In genomic region chr2:396903-397302, GRCh38 we compare ENCODE assay signal across 4 cellular contexts.
"Had no signal": no experiment of that assay in that cellular context is flagged by ENCODE, and none has a peak within 500 bp of the region (broad histone marks: within the 10 kb centered on the region; RNA-seq: fewer than 3 reads in every experiment).

No MANE protein-coding gene starts in this region.

- H3K4me1 ChIP-seq: HAP-1 had no signal

- H3K4me3 ChIP-seq: HAP-1 had no signal

- H3K36me3 ChIP-seq: HAP-1 had no signal

- DNase-seq: HFFc6, IMR-90, KBM-7 had no signal

- H3K9me3 ChIP-seq: HAP-1 had no signal

- H3K4me3 Mint-ChIP-seq: HFFc6 had no signal

- H3K27ac Mint-ChIP-seq: HFFc6 had no signal
